Comparison of ENCODE assay signal across 12 cellular contexts in genomic region chr12:118544569-118544968, GRCh38.
DNase-seq lines count a peak whose midpoint lies in the region.
"Had no signal": no experiment of that assay in that cellular context is flagged by ENCODE, and none has a peak within 500 bp of the region (broad histone marks: within the 10 kb centered on the region; RNA-seq: fewer than 3 reads in every experiment).

No MANE protein-coding gene starts in this region.

- in situ Hi-C loops in ACHN (cut with HindIII; ENCODE audit: low pct_ligation_motif_present, low pct_unique_long_range_greater_than_20kb, low sequenced_read_pairs): no loop called here

- peak; percentile 92 for DNase-seq in ACHN
- peak; percentile 88 for DNase-seq in HS-27A (ENCODE audit: low read depth)
- DNase-seq in SW480 (ENCODE audit: low spot score): peak; percentile 78
- DNase-seq in iris pigment epithelial cell (ENCODE audit: low read depth): peak; percentile 87
- no peak for DNase-seq in mucosa of gallbladder (ENCODE audit: low spot score)
- no peak for DNase-seq in SK-N-DZ (ENCODE audit: low spot score)
- no peak for DNase-seq in stimulated activated CD4-positive, alpha-beta T cell treated with anti-CD3 and anti-CD28 coated beads, Interleukin-2, amount 100 ng/mL, for 24 hours
- no peak for DNase-seq in SIG-M5 treated with dmso at 0.1 percent for 504 hours (lab: John Stamatoyannopoulos, UW; ENCODE audit: unreplicated experiment)
- DNase-seq: left ventricle myocardium inferior, NCI-H1092, NCI-H446 treated with DMSO at 0.1 percent for 48 hours, SHP77 treated with DMSO at 0.1 percent for 48 hours had no signal

Comparison
In these comparisons a context has a peak if more than half of its experiments do, and no peak if none do; other contexts are left out.
1. DNase-seq: peak in ACHN (single experiment), HS-27A (single experiment), SW480 (single experiment) and iris pigment epithelial cell (single experiment); none in mucosa of gallbladder (single experiment), SK-N-DZ (single experiment), stimulated activated CD4-positive, alpha-beta T cell treated with anti-CD3 and anti-CD28 coated beads, Interleukin-2, amount 100 ng/mL, for 24 hours (0 of 2) and SIG-M5 treated with dmso at 0.1 percent for 504 hours (single experiment).